Comparison of ENCODE assay signal across 10 cellular contexts in genomic region chr17:67628580-67629013, GRCh38.
DNase-seq lines count a peak whose midpoint lies in the region; ATAC-seq and TF ChIP-seq lines count a peak whose summit lies in the region.
"Had no signal": no experiment of that assay in that cellular context is flagged by ENCODE, and none has a peak within 500 bp of the region (broad histone marks: within the 10 kb centered on the region; RNA-seq: fewer than 3 reads in every experiment).

No MANE protein-coding gene starts in this region.

- no peaks in the 10 kb centered on the region for H4K20me1 ChIP-seq in neural progenitor cell (ENCODE audit: low read depth)

- no peaks in the 10 kb centered on the region for H3K9me3 Mint-ChIP-seq in neural progenitor cell

- DNase-seq in NCI-H524 (lab: John Stamatoyannopoulos, UW) (peak; percentile 18 to 40), NCI-H524 treated with DMSO at 0.1 percent for 48 hours (lab: John Stamatoyannopoulos, UW) (no peak), KBM-7 (peak; percentile 5), brain pericyte (ENCODE audit: low read depth, low spot score) (peak; percentile 34), neural progenitor cell (ENCODE audit: low spot score) (peak; percentile 19), NCI-H146 (lab: John Stamatoyannopoulos, UW) (no peak)
- DNase-seq: kidney glomerular epithelial cell, NCI-H82 had no signal

- no peak for ATAC-seq in GM19351 (IDR thresholded peaks at IDR 0.05; ENCODE audit: unreplicated experiment)
- ATAC-seq in HG03469 (IDR thresholded peaks at IDR 0.05; ENCODE audit: unreplicated experiment): no peak

- H3K36me3 Mint-ChIP-seq in neural progenitor cell: peaks cover 6% of the 10 kb centered on the region

- H3K4me3 Mint-ChIP-seq in neural progenitor cell: no peak overlapping the region

- H3K4me1 ChIP-seq in neural progenitor cell: no peaks in the 10 kb centered on the region

- no peaks in the 10 kb centered on the region for H3K27me3 ChIP-seq in neural progenitor cell

- no peak overlapping the region for H2AFZ ChIP-seq in neural progenitor cell (replicated peaks)

- H3K27ac ChIP-seq in neural progenitor cell: no peak overlapping the region

- H3K36me3 ChIP-seq in neural progenitor cell: no peaks in the 10 kb centered on the region

- peaks cover 7% of the 10 kb centered on the region for H3K4me1 Mint-ChIP-seq in neural progenitor cell

- H3K4me2 ChIP-seq in neural progenitor cell: no peak overlapping the region

- H3K27me3 Mint-ChIP-seq in neural progenitor cell (ENCODE audit: insufficient read depth, low read depth): no peaks in the 10 kb centered on the region

- no peaks in the 10 kb centered on the region for H3F3A ChIP-seq in neural progenitor cell (ENCODE audit: low read depth)

- peak; percentile 27 for TF ChIP-seq CTCF in neural progenitor cell (IDR thresholded peaks at IDR 0.05)

- H3K79me2 ChIP-seq in neural progenitor cell (ENCODE audit: low read depth): no peaks in the 10 kb centered on the region

- H3K9me3 ChIP-seq in neural progenitor cell (ENCODE audit: low read depth): no peaks in the 10 kb centered on the region

- in situ Hi-C loops in KBM-7 (cut with MboI; ENCODE audit: low pct_unique_long_range_greater_than_20kb, low sequenced_read_pairs): no loop called here

- no peak overlapping the region for H3K9ac ChIP-seq in neural progenitor cell

- no peak overlapping the region for H3K27ac Mint-ChIP-seq in neural progenitor cell

- no peak overlapping the region for H3K4me3 ChIP-seq in neural progenitor cell

Comparison
In these comparisons a context has a peak if more than half of its experiments do, and no peak if none do; other contexts are left out.
1. DNase-seq: peak in NCI-H524 (2 of 2), KBM-7 (single experiment), brain pericyte (single experiment) and neural progenitor cell (single experiment); none in NCI-H524 treated with DMSO at 0.1 percent for 48 hours (single experiment) and NCI-H146 (single experiment).